10 cellular contexts compared by ENCODE assay signal in the genomic region with DNA sequence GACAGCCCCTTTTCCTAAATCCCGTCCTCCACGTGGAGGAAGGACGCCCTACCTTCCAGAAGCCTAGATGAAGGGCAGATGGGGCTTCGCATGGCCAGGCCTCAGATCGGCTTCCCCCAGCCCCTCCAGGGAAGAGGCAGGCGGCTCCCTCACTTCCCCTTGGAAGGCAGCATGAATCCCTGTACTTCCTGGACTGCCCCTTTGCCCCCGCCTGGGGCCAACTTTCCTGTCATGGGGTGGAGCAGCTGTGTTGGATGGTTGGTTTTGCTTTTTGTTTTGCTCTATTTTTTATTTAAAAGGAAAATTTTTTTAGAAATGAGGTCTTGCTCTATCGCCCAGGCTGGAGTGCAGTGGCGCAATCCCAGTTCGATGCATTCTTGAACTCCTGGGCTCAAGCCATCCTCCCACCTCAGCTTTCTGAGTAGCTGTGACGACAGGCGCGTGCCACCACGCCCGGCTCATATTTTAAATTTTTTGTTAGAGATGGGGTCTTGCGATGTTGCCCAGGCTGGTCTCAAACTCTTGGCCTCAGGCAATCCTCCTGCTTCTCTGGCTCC. TPM values are rescaled to one million over a fixed set of nuclear protein-coding genes. Genes with fewer than 3 reads are reported as not detected.
DNase-seq lines count a peak whose midpoint lies in the region; ATAC-seq lines count a peak whose summit lies in the region.
"Had no signal": no experiment of that assay in that cellular context is flagged by ENCODE, and none has a peak within 500 bp of the region (broad histone marks: within the 10 kb centered on the region; RNA-seq: fewer than 3 reads in every experiment).

No MANE protein-coding gene starts in this region.

- H3K4me3 ChIP-seq in skeletal muscle cell (ENCODE audit: low read depth, low read length) = peak overlapping the region; percentile 44

- peak overlapping the region; percentile 46 for H3K27ac ChIP-seq in adipose tissue (ENCODE audit: low read depth, low read length)

- ATAC-seq in left ventricle myocardium superior (peak; percentile 4), GM21367 (IDR thresholded peaks at IDR 0.05; ENCODE audit: unreplicated experiment) (no peak), GM19035 (IDR thresholded peaks at IDR 0.05; ENCODE audit: unreplicated experiment) (no peak), GM18519 (IDR thresholded peaks at IDR 0.05; ENCODE audit: low FRiP score, unreplicated experiment) (no peak)

- 28 to 54% (median 31%) methylated on average over 16 of the region's 16 CpGs for WGBS in adipose tissue, 3 donors

- DNase-seq in GM04503 (ENCODE audit: low read depth) (peak; percentile 61), left ventricle myocardium superior (peak; percentile 64), skeletal muscle cell (ENCODE audit: low read depth) (no peak), GM19238 (ENCODE audit: insufficient read length, low spot score) (no peak)
- DNase-seq: activated CD4-positive, CD25-positive, alpha-beta regulatory T cell; stimulated activated CD4-positive, alpha-beta T cell treated with anti-CD3 and anti-CD28 coated beads, Interleukin-15, amount 100 ng/mL, for 24 hours had no signal

- intact Hi-C loops in left ventricle myocardium superior (cut with micrococcal nuclease) = no loop called here

RNA-seq across cellular contexts. Expression of gene GTF2IRD1, which starts 27.2 kb away (rescaled TPM):
- 10 to 100 TPM in 1 of 3 donors, 1 to 10 TPM in 2; 4.0 to 10.1 (median 9.1) TPM for polyA plus RNA-seq in adipose tissue
- total RNA-seq in left ventricle myocardium superior = 19.5 TPM

Comparison
In these comparisons a context has a peak if more than half of its experiments do, and no peak if none do; other contexts are left out.
1. DNase-seq: peak in GM04503 (single experiment) and left ventricle myocardium superior (single experiment); none in skeletal muscle cell (single experiment) and GM19238 (single experiment).